In the genomic region with DNA sequence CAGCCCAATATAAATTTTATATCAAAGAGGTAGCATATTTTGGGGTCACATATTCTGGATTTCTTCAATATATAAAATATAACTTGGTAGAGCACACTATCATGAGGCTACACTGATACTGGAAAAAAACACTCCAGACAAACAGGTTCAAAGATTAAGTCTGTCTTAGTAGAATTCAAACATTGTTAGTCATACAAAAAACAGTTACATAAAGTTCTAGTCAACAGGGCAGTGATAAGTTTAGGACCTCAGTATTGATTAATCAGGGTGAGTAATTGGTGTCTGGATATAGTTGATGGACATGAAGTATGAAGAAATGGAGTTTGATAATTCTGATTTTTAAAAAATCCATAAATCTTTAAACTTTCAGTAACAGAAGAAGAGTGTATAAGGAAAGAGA, we compare ENCODE assay signal across 32 cellular contexts.
"Had no signal": no experiment of that assay in that cellular context is flagged by ENCODE, and none has a peak within 500 bp of the region (broad histone marks: within the 10 kb centered on the region; RNA-seq: fewer than 3 reads in every experiment).

No MANE protein-coding gene starts in this region.

- H3K4me1 ChIP-seq: adrenal gland, ascending aorta, body of pancreas, breast epithelium had no signal

- FAIRE-seq: astrocyte had no signal

- H3K36me3 ChIP-seq: adrenal gland, ascending aorta, brain microvascular endothelial cell, breast epithelium, cardiac muscle cell had no signal

- DNase-seq: activated effector memory CD4-positive, alpha-beta T cell treated with anti-CD3 and anti-CD28 coated beads, Interleukin-2, amount 50 U/mL, for 16 hours; activated effector memory CD4-positive, alpha-beta T cell treated with Interleukin-2 at 50 U/mL for 16 hours; activated gamma-delta T cell; activated gamma-delta T cell treated with Interleukin-2 at 50 U/mL for 16 hours; activated naive CD4-positive, alpha-beta T cell; activated naive CD4-positive, alpha-beta T cell treated with anti-CD3 and anti-CD28 coated beads for 36 hours; activated naive CD4-positive, alpha-beta T cell treated with anti-CD3 and anti-CD28 coated beads, Interleukin-2, amount 10 ng/mL, durations not matched to agents 7 days and 5 days; activated naive CD4-positive, alpha-beta T cell treated with Interleukin-2 at 50 U/mL for 16 hours; activated naive CD8-positive, alpha-beta T cell treated with anti-CD3 and anti-CD28 coated beads for 36 hours; activated naive CD8-positive, alpha-beta T cell treated with anti-CD3 and anti-CD28 coated beads, Interleukin-2, amount 10 ng/mL, durations not matched to agents 7 days and 5 days; activated naive CD8-positive, alpha-beta T cell treated with anti-CD3 and anti-CD28 coated beads, Interleukin-2, amount 50 U/mL, for 24 hours; activated T-cell treated with anti-CD3 and anti-CD28 coated beads, Interleukin-2, amount 50 U/mL, for 1 hour; activated T-cell treated with anti-CD3 and anti-CD28 coated beads, Interleukin-2, amount 50 U/mL, for 24 hours; activated T-cell treated with anti-CD3 and anti-CD28 coated beads, Interleukin-2, amount 50 U/mL, for 4 hours; activated T-cell treated with anti-CD3 and anti-CD28 coated beads, Interleukin-2, amount 50 U/mL, for 48 hours; activated T-cell treated with anti-CD3 and anti-CD28 coated beads, Interleukin-2, amount 50 U/mL, for 72 hours; adrenal gland; amniotic stem cell; amygdala; anterior cingulate cortex; aorta; body of pancreas; brain microvascular endothelial cell; caudate nucleus; central memory CD4-positive, alpha-beta T cell; cerebellar nuclear complex had no signal

- H3K4me3 ChIP-seq: adrenal gland, ascending aorta, body of pancreas, breast epithelium, cardiac muscle cell had no signal

- H3K9me3 ChIP-seq: adrenal gland, ascending aorta, body of pancreas, breast epithelium had no signal

- ATAC-seq: activated naive CD4-positive, alpha-beta T cell treated with anti-CD3 and anti-CD28 coated beads, Interleukin-2, amount 50 U/mL, for 72 hours; activated naive CD8-positive, alpha-beta T cell treated with anti-CD3 and anti-CD28 coated beads, Interleukin-2, amount 50 U/mL, for 24 hours; activated T-cell treated with anti-CD3 and anti-CD28 coated beads, Interleukin-2, amount 50 U/mL, for 4 hours; activated T-cell treated with anti-CD3 and anti-CD28 coated beads, Interleukin-2, amount 50 U/mL, for 72 hours; activated T-helper 17 cell treated with anti-CD3 and anti-CD28 coated beads, Interleukin-2, amount 50 U/mL, for 72 hours; body of pancreas had no signal

- H3K27ac ChIP-seq: adrenal gland, ascending aorta, body of pancreas, brain microvascular endothelial cell, breast epithelium, cardiac muscle cell had no signal

- H3K27me3 ChIP-seq: adrenal gland, ascending aorta, body of pancreas, brain microvascular endothelial cell, breast epithelium, cardiac muscle cell had no signal
